In genomic region chr1:110089561-110090275, GRCh38 we compare ENCODE assay signal across 35 cellular contexts. TPM values are rescaled to one million over a fixed set of nuclear protein-coding genes. Genes with fewer than 3 reads are reported as not detected.
A peak's percentile ranks its signal among the peaks of the same experiment; 100 is the strongest.
DNase-seq lines count a peak whose midpoint lies in the region; ATAC-seq and TF ChIP-seq lines count a peak whose summit lies in the region.
"Had no signal": no experiment of that assay in that cellular context is flagged by ENCODE, and none has a peak within 500 bp of the region (broad histone marks: within the 10 kb centered on the region; RNA-seq: fewer than 3 reads in every experiment).

No MANE protein-coding gene starts in this region.

- no peaks in the 10 kb centered on the region for H3K9me3 Mint-ChIP-seq in WTC11
- H3K9me3 Mint-ChIP-seq in neural progenitor cell = no peaks in the 10 kb centered on the region
- H3K9me3 Mint-ChIP-seq: activated CD4-positive, alpha-beta T cell treated with anti-CD3 and anti-CD28 coated beads, Interleukin-2, amount 10 ng/mL, durations not matched to agents 24 days and 14 days; activated T-cell treated with anti-CD3 and anti-CD28 coated beads, Interleukin-2, amount 50 U/mL, for 24 hours; central memory CD8-positive, alpha-beta T cell; IgD-negative memory B cell; naive thymus-derived CD4-positive, alpha-beta T cell; stimulated activated effector memory CD8-positive, alpha-beta T cell treated with anti-CD3 and anti-CD28 coated beads, Interleukin-12 subunit alpha, Interleukin-12 subunit beta, amount 100 ng/mL, for 72 hours; T-helper 1 cell treated with Interleukin-12 subunit alpha and Interleukin-12 subunit beta and Interleukin-4 antibody, amounts not matched to agents 30 μg/mL and 1 μg/mL, for 36 hours had no signal

- H3K4me3 Mint-ChIP-seq in WTC11 (no peak overlapping the region), neural progenitor cell (no peak overlapping the region)
- H3K4me3 Mint-ChIP-seq: activated CD4-positive, alpha-beta T cell treated with anti-CD3 and anti-CD28 coated beads, Interleukin-2, amount 10 ng/mL, durations not matched to agents 24 days and 14 days; activated T-cell treated with anti-CD3 and anti-CD28 coated beads, Interleukin-2, amount 50 U/mL, for 24 hours; central memory CD8-positive, alpha-beta T cell; naive thymus-derived CD4-positive, alpha-beta T cell; stimulated activated effector memory CD8-positive, alpha-beta T cell treated with anti-CD3 and anti-CD28 coated beads, Interleukin-12 subunit alpha, Interleukin-12 subunit beta, amount 100 ng/mL, for 72 hours; T-helper 1 cell treated with Interleukin-12 subunit alpha and Interleukin-12 subunit beta and Interleukin-4 antibody, amounts not matched to agents 30 μg/mL and 1 μg/mL, for 36 hours had no signal

- ATAC-seq in WTC11 (peak; percentile 22), HG02885 (IDR thresholded peaks at IDR 0.05; ENCODE audit: poor library complexity, unreplicated experiment) (no peak)
- ATAC-seq: foreskin keratinocyte; naive thymus-derived CD4-positive, alpha-beta T cell; stimulated activated effector memory CD8-positive, alpha-beta T cell treated with anti-CD3 and anti-CD28 coated beads, Interleukin-12 subunit alpha, Interleukin-12 subunit beta, amount 100 ng/mL, for 72 hours; upper lobe of right lung had no signal

- CTCF ChIA-PET in WTC11 (lab: Charles Lee) = interaction anchor here (0.7 to 6.4 kb wide), 8 partner anchors 8 to 73 kb away, joined by 3 to 291 read pairs (median 10); partner anchors contain the start of genes ALX3 and UBL4B

- H3K27ac Mint-ChIP-seq in WTC11 (no peak overlapping the region), neural progenitor cell (no peak overlapping the region)
- H3K27ac Mint-ChIP-seq: activated CD4-positive, alpha-beta T cell treated with anti-CD3 and anti-CD28 coated beads, Interleukin-2, amount 10 ng/mL, durations not matched to agents 24 days and 14 days; activated T-cell treated with anti-CD3 and anti-CD28 coated beads, Interleukin-2, amount 50 U/mL, for 24 hours; IgD-negative memory B cell; naive thymus-derived CD4-positive, alpha-beta T cell; stimulated activated effector memory CD8-positive, alpha-beta T cell treated with anti-CD3 and anti-CD28 coated beads, Interleukin-12 subunit alpha, Interleukin-12 subunit beta, amount 100 ng/mL, for 72 hours; T-helper 1 cell treated with Interleukin-12 subunit alpha and Interleukin-12 subunit beta and Interleukin-4 antibody, amounts not matched to agents 30 μg/mL and 1 μg/mL, for 36 hours had no signal

- H3K9ac ChIP-seq in NT2/D1 (ENCODE audit: insufficient read length, low read depth) (peak overlapping the region; percentile 7), neural progenitor cell (no peak overlapping the region)

- DNase-seq in EH (ENCODE audit: low read depth) (peak; percentile 28), NT2/D1 (ENCODE audit: low read depth, low spot score) (no peak), WTC11 (ENCODE audit: low spot score) (no peak), neural progenitor cell (ENCODE audit: low spot score) (no peak), NCI-H146 (lab: John Stamatoyannopoulos, UW) (no peak), NCI-H446 (lab: John Stamatoyannopoulos, UW) (no peak), NCI-H1417 treated with DMSO at 0.1 percent for 48 hours (lab: John Stamatoyannopoulos, UW) (no peak)
- DNase-seq: activated CD4-positive, alpha-beta T cell treated with anti-CD3 and anti-CD28 coated beads, Interleukin-2, amount 10 ng/mL, durations not matched to agents 24 days and 14 days; activated gamma-delta T cell treated with Interleukin-2 at 50 U/mL for 16 hours; activated T-cell treated with anti-CD3 and anti-CD28 coated beads, Interleukin-2, amount 50 U/mL, for 24 hours; C1 segment of cervical spinal cord; dermis blood vessel endothelial cell; DMS79 treated with DMSO at 0.1 percent for 48 hours; foreskin keratinocyte; heart right ventricle; mesenchymal stem cell; naive thymus-derived CD4-positive, alpha-beta T cell; NCI-H1092; NCI-H2029; NCI-H2227 treated with DMSO at 0.1 percent for 48 hours; NCI-H69; RPMI8226; stimulated activated CD4-positive, alpha-beta T cell treated with anti-CD3 and anti-CD28 coated beads, Interleukin-4, amount 100 ng/mL, for 24 hours; upper lobe of right lung had no signal

- POLR2A ChIA-PET in WTC11 (lab: Charles Lee) = no interaction called here

- H3K27me3 Mint-ChIP-seq in WTC11 (ENCODE audit: low read depth) (peaks cover 38% of the 10 kb centered on the region), neural progenitor cell (ENCODE audit: insufficient read depth, low read depth) (peaks cover 46% of the 10 kb centered on the region)

- peaks cover 5% of the 10 kb centered on the region for H3F3A ChIP-seq in neural progenitor cell (ENCODE audit: low read depth)

- no peak overlapping the region for H2AFZ ChIP-seq in neural progenitor cell (replicated peaks)

- TF ChIP-seq CTCF in WTC11 (IDR thresholded peaks at IDR 0.05) (no peak), neural progenitor cell (IDR thresholded peaks at IDR 0.05) (no peak)

- peaks cover 9% of the 10 kb centered on the region; the same call in 1 of the 2 replicates for H3K9me3 ChIP-seq in NT2/D1 (ENCODE audit: insufficient read depth, low read length)
- H3K9me3 ChIP-seq in neural progenitor cell (ENCODE audit: low read depth) = no peaks in the 10 kb centered on the region
- H3K9me3 ChIP-seq: esophagus muscularis mucosa, heart right ventricle, upper lobe of right lung had no signal

- H3K4me1 ChIP-seq in NT2/D1 (ENCODE audit: insufficient read depth, insufficient read length) (peaks cover 19% of the 10 kb centered on the region), neural progenitor cell (peaks cover 14% of the 10 kb centered on the region)
- H3K4me1 ChIP-seq: foreskin keratinocyte, upper lobe of right lung had no signal

- no peak overlapping the region for H3K27ac ChIP-seq in neural progenitor cell
- H3K27ac ChIP-seq: esophagus muscularis mucosa, foreskin keratinocyte, heart right ventricle, SK-N-MC, upper lobe of right lung, VCaP had no signal

- H3K4me1 Mint-ChIP-seq in WTC11 (peaks cover 22% of the 10 kb centered on the region), neural progenitor cell (peaks cover 21% of the 10 kb centered on the region)

- H3K4me3 ChIP-seq in NT2/D1 (ENCODE audit: insufficient read length, low read depth) = no peak overlapping the region
- no peak overlapping the region for H3K4me3 ChIP-seq in neural progenitor cell
- H3K4me3 ChIP-seq: esophagus muscularis mucosa, heart right ventricle, SK-N-MC, upper lobe of right lung had no signal

- H3K27me3 ChIP-seq in NT2/D1 (ENCODE audit: insufficient read depth, insufficient read length) = peaks cover 40% of the 10 kb centered on the region
- H3K27me3 ChIP-seq in neural progenitor cell = peaks cover 46% of the 10 kb centered on the region
- H3K27me3 ChIP-seq: upper lobe of right lung had no signal

- peaks cover 15% of the 10 kb centered on the region for H4K20me1 ChIP-seq in neural progenitor cell (ENCODE audit: low read depth)

- H3K4me2 ChIP-seq in neural progenitor cell = peak overlapping the region; percentile 18

- H3K36me3 ChIP-seq in NT2/D1 (ENCODE audit: insufficient read depth, insufficient read length, low read length) = no peaks in the 10 kb centered on the region
- no peaks in the 10 kb centered on the region for H3K36me3 ChIP-seq in neural progenitor cell
- H3K36me3 ChIP-seq: esophagus muscularis mucosa, heart right ventricle, upper lobe of right lung had no signal

- H3K36me3 Mint-ChIP-seq in WTC11 (no peaks in the 10 kb centered on the region), neural progenitor cell (no peaks in the 10 kb centered on the region)
- H3K36me3 Mint-ChIP-seq: naive thymus-derived CD4-positive, alpha-beta T cell; stimulated activated effector memory CD8-positive, alpha-beta T cell treated with anti-CD3 and anti-CD28 coated beads, Interleukin-12 subunit alpha, Interleukin-12 subunit beta, amount 100 ng/mL, for 72 hours had no signal

- no peaks in the 10 kb centered on the region for H3K79me2 ChIP-seq in neural progenitor cell (ENCODE audit: low read depth)

TF ChIP-seq in WTC11, 78 proteins besides CTCF, POLR2A, EP300 and RAD21 (continues in another document):
- TF ChIP-seq, protein P1, sequence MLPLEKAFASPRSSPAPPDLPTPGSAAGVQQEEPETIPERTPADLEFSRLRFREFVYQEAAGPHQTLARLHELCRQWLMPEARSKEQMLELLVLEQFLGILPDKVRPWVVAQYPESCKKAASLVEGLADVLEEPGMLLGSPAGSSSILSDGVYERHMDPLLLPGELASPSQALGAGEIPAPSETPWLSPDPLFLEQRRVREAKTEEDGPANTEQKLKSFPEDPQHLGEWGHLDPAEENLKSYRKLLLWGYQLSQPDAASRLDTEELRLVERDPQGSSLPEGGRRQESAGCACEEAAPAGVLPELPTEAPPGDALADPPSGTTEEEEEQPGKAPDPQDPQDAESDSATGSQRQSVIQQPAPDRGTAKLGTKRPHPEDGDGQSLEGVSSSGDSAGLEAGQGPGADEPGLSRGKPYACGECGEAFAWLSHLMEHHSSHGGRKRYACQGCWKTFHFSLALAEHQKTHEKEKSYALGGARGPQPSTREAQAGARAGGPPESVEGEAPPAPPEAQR (CRISPR knock-in tag; IDR thresholded peaks at IDR 0.05) = no peak
- TF ChIP-seq, protein P2, sequence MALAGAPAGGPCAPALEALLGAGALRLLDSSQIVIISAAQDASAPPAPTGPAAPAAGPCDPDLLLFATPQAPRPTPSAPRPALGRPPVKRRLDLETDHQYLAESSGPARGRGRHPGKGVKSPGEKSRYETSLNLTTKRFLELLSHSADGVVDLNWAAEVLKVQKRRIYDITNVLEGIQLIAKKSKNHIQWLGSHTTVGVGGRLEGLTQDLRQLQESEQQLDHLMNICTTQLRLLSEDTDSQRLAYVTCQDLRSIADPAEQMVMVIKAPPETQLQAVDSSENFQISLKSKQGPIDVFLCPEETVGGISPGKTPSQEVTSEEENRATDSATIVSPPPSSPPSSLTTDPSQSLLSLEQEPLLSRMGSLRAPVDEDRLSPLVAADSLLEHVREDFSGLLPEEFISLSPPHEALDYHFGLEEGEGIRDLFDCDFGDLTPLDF (CRISPR knock-in tag; IDR thresholded peaks at IDR 0.05) = no peak
- no peak for TF ChIP-seq CREB1 (CRISPR knock-in tag; IDR thresholded peaks at IDR 0.05)

RNA-seq across cellular contexts. Expression of gene ALX3, which starts 19.2 kb away (rescaled TPM):
- total RNA-seq in WTC11 (2021) (0.09 to 0.15 TPM in 2 of 3 replicates, not detected in the other), neural progenitor cell (ENCODE audit: low replicate concordance) (1.1 TPM in 1 of 2 replicates, not detected in the other)
- total RNA-seq: activated CD4-positive, alpha-beta T cell treated with anti-CD3 and anti-CD28 coated beads, Interleukin-2, amount 10 ng/mL, durations not matched to agents 24 days and 14 days; dermis blood vessel endothelial cell; esophagus muscularis mucosa; foreskin keratinocyte; heart right ventricle; naive thymus-derived CD4-positive, alpha-beta T cell; omental fat pad; renal cortical epithelial cell; subcutaneous adipose tissue; upper lobe of right lung had no signal

RNA-seq across cellular contexts. Expression of gene UBL4B, which starts 22.5 kb away (rescaled TPM):
- total RNA-seq in WTC11 (2021) (0.11 TPM in 1 of 3 replicates, not detected in the others), neural progenitor cell (ENCODE audit: low replicate concordance) (not detected in 2 replicates)
- total RNA-seq: activated CD4-positive, alpha-beta T cell treated with anti-CD3 and anti-CD28 coated beads, Interleukin-2, amount 10 ng/mL, durations not matched to agents 24 days and 14 days; dermis blood vessel endothelial cell; esophagus muscularis mucosa; foreskin keratinocyte; heart right ventricle; naive thymus-derived CD4-positive, alpha-beta T cell; renal cortical epithelial cell; upper lobe of right lung had no signal

RNA-seq across cellular contexts. Expression of gene STRIP1, which starts 55.3 kb away (rescaled TPM):
- total RNA-seq in WTC11 (2021) = 36.8 to 42.8 TPM (median 38.2 TPM) in 3 replicates
- total RNA-seq in neural progenitor cell (ENCODE audit: low replicate concordance) = 55.0 and 67.5 TPM in 2 replicates
